In genomic region chr11:101584651-101585050, GRCh38 we compare ENCODE assay signal across 18 cellular contexts. TPM values are rescaled to one million over a fixed set of nuclear protein-coding genes. Genes with fewer than 3 reads are reported as not detected.
DNase-seq lines count a peak whose midpoint lies in the region; ATAC-seq, FAIRE-seq and TF ChIP-seq lines count a peak whose summit lies in the region.
"Had no signal": no experiment of that assay in that cellular context is flagged by ENCODE, and none has a peak within 500 bp of the region (broad histone marks: within the 10 kb centered on the region; RNA-seq: fewer than 3 reads in every experiment).

No MANE protein-coding gene starts in this region.

- H3K4me2 ChIP-seq in GM23338: peak overlapping the region; percentile 92
- H3K4me2 ChIP-seq: BLaER1 had no signal

- DNase-seq in GM23338 (ENCODE audit: low spot score) (no peak), esophagus muscularis mucosa (ENCODE audit: extremely low spot score) (no peak), nephron progenitor cell (peak; percentile 16), urothelium cell line (ENCODE audit: low spot score) (no peak), Right ventricle myocardium inferior (ENCODE audit: missing footprints) (no peak), tibial nerve (ENCODE audit: low spot score in 2 of 2) (no peak)
- DNase-seq: DMS 273 treated with DMSO at 0.1 percent for 48 hours, EL, Karpas-422, NCI-H2029 treated with DMSO at 0.1 percent for 48 hours, NCI-H226, NCI-H774, RPMI8226 had no signal

- WGBS in esophagus muscularis mucosa: 32% methylated on average over 2 of the region's 2 CpGs
- WGBS in tibial nerve, 2 donors: 46 to 54% methylated on average over 2 of the region's 2 CpGs

- no peaks in the 10 kb centered on the region for H4K20me1 ChIP-seq in GM23338 (replicated peaks; ENCODE audit: insufficient read depth)
- H4K20me1 ChIP-seq: BLaER1 had no signal

- H3K9me3 Mint-ChIP-seq in GM23338 (0 out of 3 replicates have a peak, but pooled peaks cover 2% of the 10 kb centered on the region), nephron progenitor cell (peaks cover 4% of the 10 kb centered on the region)

- H2AFZ ChIP-seq in GM23338: no peak overlapping the region

- no peak overlapping the region for H3K27ac ChIP-seq in GM23338 (ENCODE audit: low read depth)
- no peak overlapping the region for H3K27ac ChIP-seq in HUES6 (ENCODE audit: low read depth, low read length)
- H3K27ac ChIP-seq in esophagus muscularis mucosa (replicated peaks in 1 of 4): peak overlapping the region; percentile 89 to 96 (median 92)
- H3K27ac ChIP-seq in tibial nerve: no peak overlapping the region
- H3K27ac ChIP-seq: BLaER1 had no signal

- no peak overlapping the region for H3K27ac Mint-ChIP-seq in GM23338
- H3K27ac Mint-ChIP-seq in nephron progenitor cell: no peak overlapping the region

- H3F3A ChIP-seq in GM23338 (replicated peaks; ENCODE audit: low read depth): no peaks in the 10 kb centered on the region

- H3K27me3 Mint-ChIP-seq in GM23338 (ENCODE audit: insufficient read depth, low read depth, poor library complexity) (peaks cover 36% of the 10 kb centered on the region), nephron progenitor cell (ENCODE audit: low read depth, poor library complexity) (peaks cover 37% of the 10 kb centered on the region)

- H3K27me3 ChIP-seq in GM23338 (ENCODE audit: insufficient read depth) (peaks cover 53% of the 10 kb centered on the region), HUES6 (ENCODE audit: control insufficient read depth, insufficient read depth, low read length) (peaks cover 49% of the 10 kb centered on the region), esophagus muscularis mucosa (peaks cover 0 to 14% (median 0%) of the 10 kb centered on the region in 4 donors), tibial nerve (peaks cover 0 to 30% of the 10 kb centered on the region in 2 donors)
- H3K27me3 ChIP-seq: BLaER1 had no signal

- no peaks in the 10 kb centered on the region for H3K79me2 ChIP-seq in GM23338 (replicated peaks; ENCODE audit: insufficient read depth)

- H3K36me3 ChIP-seq in GM23338 (ENCODE audit: insufficient read depth) (no peaks in the 10 kb centered on the region), HUES6 (ENCODE audit: control insufficient read depth, insufficient read depth, low read length) (no peaks in the 10 kb centered on the region), esophagus muscularis mucosa (no peaks in the 10 kb centered on the region), tibial nerve (no peaks in the 10 kb centered on the region)
- H3K36me3 ChIP-seq: BLaER1 had no signal

- no peak overlapping the region for H3K4me3 Mint-ChIP-seq in GM23338
- H3K4me3 Mint-ChIP-seq in nephron progenitor cell: no peak overlapping the region

- H3K9ac ChIP-seq in HUES6 (ENCODE audit: low read length): no peak overlapping the region
- H3K9ac ChIP-seq: BLaER1 had no signal

- TF ChIP-seq EP300 in esophagus muscularis mucosa (IDR thresholded peaks at IDR 0.05) (no peak), tibial nerve (IDR thresholded peaks at IDR 0.05) (no peak)

- intact Hi-C loops in esophagus muscularis mucosa (cut with DNase I) (loop anchor here (5.0 to 10.0 kb wide), 2 partner anchors 100 to 142 kb away; no protein-coding TSS in a partner anchor), Right ventricle myocardium inferior (cut with DNase I) (no loop called here)

- TF ChIP-seq POLR2A in esophagus muscularis mucosa (IDR thresholded peaks at IDR 0.05; ENCODE audit: low read depth) (no peak), tibial nerve (IDR thresholded peaks at IDR 0.05) (no peak)

- ATAC-seq in GM23338: no peak
- ATAC-seq in Right ventricle myocardium inferior: no peak
- no peak for ATAC-seq in HG02571 (IDR thresholded peaks at IDR 0.05; ENCODE audit: unreplicated experiment)

- peak overlapping the region; percentile 80 for H3K4me3 ChIP-seq in GM23338
- H3K4me3 ChIP-seq in HUES6 (ENCODE audit: low read depth, low read length): peak overlapping the region; percentile 71; the same call in 1 of the 2 replicates
- peak overlapping the region; percentile 74 to 79 (median 76) for H3K4me3 ChIP-seq in esophagus muscularis mucosa
- no peak overlapping the region for H3K4me3 ChIP-seq in tibial nerve
- H3K4me3 ChIP-seq: BLaER1 had no signal

- H3K36me3 Mint-ChIP-seq in GM23338 (ENCODE audit: low read depth) (no peaks in the 10 kb centered on the region), nephron progenitor cell (ENCODE audit: low read depth) (peaks cover 4% of the 10 kb centered on the region)

- H3K9me3 ChIP-seq in HUES6 (ENCODE audit: control insufficient read depth, insufficient read depth, low read depth, low read length) (peaks cover 2% of the 10 kb centered on the region; the same call in 1 of the 2 replicates), esophagus muscularis mucosa (no peaks in the 10 kb centered on the region), tibial nerve (no peaks in the 10 kb centered on the region)

- peaks cover 6% of the 10 kb centered on the region for H3K4me1 ChIP-seq in GM23338 (ENCODE audit: insufficient read depth)
- H3K4me1 ChIP-seq in HUES6 (ENCODE audit: control insufficient read depth, insufficient read depth, low read length): peaks cover 12% of the 10 kb centered on the region; the same call in 1 of the 2 replicates
- H3K4me1 ChIP-seq in esophagus muscularis mucosa: peaks cover 3 to 14% (median 10%) of the 10 kb centered on the region in 4 donors
- H3K4me1 ChIP-seq in tibial nerve: peaks cover 0 to 19% (median 0%) of the 10 kb centered on the region in 4 donors
- H3K4me1 ChIP-seq: BLaER1 had no signal

- no peak for TF ChIP-seq CTCF in GM23338 (conservative IDR thresholded peaks at IDR 0.05; ENCODE audit: low read depth in 2 of 2)
- TF ChIP-seq CTCF in esophagus muscularis mucosa (IDR thresholded peaks at IDR 0.05): no peak
- no peak for TF ChIP-seq CTCF in nephron progenitor cell (IDR thresholded peaks at IDR 0.05)
- no peak for TF ChIP-seq CTCF in tibial nerve (IDR thresholded peaks at IDR 0.05)

- H3K9me2 ChIP-seq in GM23338 (ENCODE audit: insufficient read depth): no peaks in the 10 kb centered on the region

- no peak for FAIRE-seq in urothelium cell line (lab: Jason Lieb, UNC)
- FAIRE-seq: H54 had no signal

- H3K4me1 Mint-ChIP-seq in GM23338 (peaks cover 8% of the 10 kb centered on the region; the same call in 2 of the 3 replicates), nephron progenitor cell (peaks cover 37% of the 10 kb centered on the region)

TF ChIP-seq in GM23338, 12 proteins besides CTCF, POLR2A, EP300 and RAD21 (continues in another document):
- TF ChIP-seq NANOG (IDR thresholded peaks at IDR 0.05; ENCODE audit: borderline replicate concordance): no peak
- no peak for TF ChIP-seq ZNF331 (CRISPR knock-in tag; IDR thresholded peaks at IDR 0.05; ENCODE audit: low read depth)
- no peak for TF ChIP-seq CREB1 (CRISPR knock-in tag; IDR thresholded peaks at IDR 0.05; ENCODE audit: low read depth)
- TF ChIP-seq JUNB (IDR thresholded peaks at IDR 0.05; ENCODE audit: unreplicated experiment): no peak
- no peak for TF ChIP-seq POLR2AphosphoS5 (IDR thresholded peaks at IDR 0.05; ENCODE audit: low read depth)
- TF ChIP-seq, protein P1, sequence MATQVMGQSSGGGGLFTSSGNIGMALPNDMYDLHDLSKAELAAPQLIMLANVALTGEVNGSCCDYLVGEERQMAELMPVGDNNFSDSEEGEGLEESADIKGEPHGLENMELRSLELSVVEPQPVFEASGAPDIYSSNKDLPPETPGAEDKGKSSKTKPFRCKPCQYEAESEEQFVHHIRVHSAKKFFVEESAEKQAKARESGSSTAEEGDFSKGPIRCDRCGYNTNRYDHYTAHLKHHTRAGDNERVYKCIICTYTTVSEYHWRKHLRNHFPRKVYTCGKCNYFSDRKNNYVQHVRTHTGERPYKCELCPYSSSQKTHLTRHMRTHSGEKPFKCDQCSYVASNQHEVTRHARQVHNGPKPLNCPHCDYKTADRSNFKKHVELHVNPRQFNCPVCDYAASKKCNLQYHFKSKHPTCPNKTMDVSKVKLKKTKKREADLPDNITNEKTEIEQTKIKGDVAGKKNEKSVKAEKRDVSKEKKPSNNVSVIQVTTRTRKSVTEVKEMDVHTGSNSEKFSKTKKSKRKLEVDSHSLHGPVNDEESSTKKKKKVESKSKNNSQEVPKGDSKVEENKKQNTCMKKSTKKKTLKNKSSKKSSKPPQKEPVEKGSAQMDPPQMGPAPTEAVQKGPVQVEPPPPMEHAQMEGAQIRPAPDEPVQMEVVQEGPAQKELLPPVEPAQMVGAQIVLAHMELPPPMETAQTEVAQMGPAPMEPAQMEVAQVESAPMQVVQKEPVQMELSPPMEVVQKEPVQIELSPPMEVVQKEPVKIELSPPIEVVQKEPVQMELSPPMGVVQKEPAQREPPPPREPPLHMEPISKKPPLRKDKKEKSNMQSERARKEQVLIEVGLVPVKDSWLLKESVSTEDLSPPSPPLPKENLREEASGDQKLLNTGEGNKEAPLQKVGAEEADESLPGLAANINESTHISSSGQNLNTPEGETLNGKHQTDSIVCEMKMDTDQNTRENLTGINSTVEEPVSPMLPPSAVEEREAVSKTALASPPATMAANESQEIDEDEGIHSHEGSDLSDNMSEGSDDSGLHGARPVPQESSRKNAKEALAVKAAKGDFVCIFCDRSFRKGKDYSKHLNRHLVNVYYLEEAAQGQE (IDR thresholded peaks at IDR 0.05; ENCODE audit: unreplicated experiment): no peak

RNA-seq across cellular contexts. Expression of gene TRPC6, which starts 0.8 kb away (rescaled TPM):
- total RNA-seq in GM23338 (2014; rRNA removed; shearing (Covaris generic)): 0.47 and 4.4 TPM in 2 replicates
- 0.05 and 0.21 TPM in 2 replicates for polyA plus RNA-seq in GM23338 (2016; fragmentation: Nextera tagmentation; extraction: Ambion mirVana)
- total RNA-seq in esophagus muscularis mucosa: 10 to 100 TPM; 55.5 to 77.3 (median 65.8) TPM
- 0.19 TPM for total RNA-seq in Right ventricle myocardium inferior
- total RNA-seq in tibial nerve: 1 to 10 TPM; 1.3 to 2.4 (median 1.8) TPM
- total RNA-seq: SK-MEL-5 had no signal

Comparison
In these comparisons a context has a peak if more than half of its experiments do, and no peak if none do; other contexts are left out.
1. H3K27ac ChIP-seq: peak in esophagus muscularis mucosa (4 of 4); none in GM23338 (single experiment), HUES6 (single experiment) and tibial nerve (0 of 4).
2. H3K4me3 ChIP-seq: peak in GM23338 (single experiment), HUES6 (single experiment) and esophagus muscularis mucosa (4 of 4); none in tibial nerve (0 of 4).
3. RNA of gene TRPC6, which starts 0.8 kb away (total RNA-seq): 55.5 to 77.3 TPM in esophagus muscularis mucosa; 0.47 to 4.4 TPM in GM23338, 1.3 to 2.4 TPM in tibial nerve and 0.19 TPM in Right ventricle myocardium inferior (single experiment); every median in the first group is over 10 times any median in the second.